8 cellular contexts compared by ENCODE assay signal in genomic region chr9:112012026-112012902, GRCh38.
A peak's percentile ranks its signal among the peaks of the same experiment; 100 is the strongest.
DNase-seq lines count a peak whose midpoint lies in the region; ATAC-seq and TF ChIP-seq lines count a peak whose summit lies in the region.

No MANE protein-coding gene starts in this region.

- H3K4ac ChIP-seq in H9 (ENCODE audit: low read depth, low read length), result no peak overlapping the region

- H2BK15ac ChIP-seq in H9 (ENCODE audit: low read depth, low read length), result no peak overlapping the region

- no peak for TF ChIP-seq POLR2A in Peyer's patch (IDR thresholded peaks at IDR 0.05)

- no peaks in the 10 kb centered on the region for H3K36me3 ChIP-seq in BLaER1
- no peaks in the 10 kb centered on the region for H3K36me3 ChIP-seq in Peyer's patch
- H3K36me3 ChIP-seq in mucosa of rectum (ENCODE audit: control insufficient read depth in 2 of 2, insufficient read depth in 2 of 2, low read length in 2 of 2), result no peaks in the 10 kb centered on the region

- no peak overlapping the region for H3T11ph ChIP-seq in H9 (ENCODE audit: low read length)

- peak; percentile 76 for ATAC-seq in GM18873 (IDR thresholded peaks at IDR 0.05; ENCODE audit: low FRiP score, unreplicated experiment)
- ATAC-seq in HG03095 (IDR thresholded peaks at IDR 0.05; ENCODE audit: unreplicated experiment), result peak; percentile 75

- no peaks in the 10 kb centered on the region for H3K9me3 Mint-ChIP-seq in H9

- no peak overlapping the region for H4K91ac ChIP-seq in H9 (ENCODE audit: insufficient read length, low read depth, low read length)

- H3K27me3 Mint-ChIP-seq in H9 (ENCODE audit: low read depth), result no peaks in the 10 kb centered on the region

- peaks cover 28% of the 10 kb centered on the region for H3K4me1 ChIP-seq in BLaER1
- H3K4me1 ChIP-seq in Peyer's patch, result peaks cover 0 to 25% (median 8%) of the 10 kb centered on the region in 4 donors
- H3K4me1 ChIP-seq in mucosa of rectum (ENCODE audit: control insufficient read depth in 2 of 2, insufficient read depth in 2 of 2, low read length in 2 of 2), result peaks cover 26 to 29% of the 10 kb centered on the region in 2 donors
- no peaks in the 10 kb centered on the region for H3K4me1 ChIP-seq in H9 (ENCODE audit: insufficient read depth, low read length)

- no peak overlapping the region for H3K18ac ChIP-seq in H9 (ENCODE audit: insufficient read length, low read depth, low read length)

- no peak overlapping the region for H3K4me3 Mint-ChIP-seq in H9

- no peak overlapping the region for H3K14ac ChIP-seq in H9 (ENCODE audit: insufficient read depth, low read length)

- H4K20me1 ChIP-seq in BLaER1 (no peaks in the 10 kb centered on the region), H9 (ENCODE audit: control insufficient read depth, insufficient read depth, insufficient read length) (no peaks in the 10 kb centered on the region)

- H2AFZ ChIP-seq in H9 (ENCODE audit: low read length), result no peak overlapping the region

- no peak overlapping the region for H4K8ac ChIP-seq in H9 (replicated peaks; ENCODE audit: insufficient read length, low read depth, low read length)

- H3K9me3 ChIP-seq in BLaER1 (no peaks in the 10 kb centered on the region), Peyer's patch (no peaks in the 10 kb centered on the region), mucosa of rectum (ENCODE audit: control insufficient read depth in 2 of 2, low read length in 2 of 2) (no peaks in the 10 kb centered on the region), H9 (ENCODE audit: control insufficient read depth, low read depth, low read length) (no peaks in the 10 kb centered on the region)

- H2BK5ac ChIP-seq in H9 (ENCODE audit: insufficient read length, low read length), result no peak overlapping the region

- H3K27ac ChIP-seq in BLaER1 (peak overlapping the region; percentile 63), Peyer's patch (peak overlapping the region; percentile 29 to 71 (median 70)), dorsolateral prefrontal cortex (peak overlapping the region in 50 of 59 donors; percentile 3 to 82 (median 57)), mucosa of rectum (ENCODE audit: low read depth in 2 of 2, low read length in 2 of 2) (peak overlapping the region; percentile 53 to 84), H9 (ENCODE audit: insufficient read length, low read depth, low read length) (no peak overlapping the region)

- H4K5ac ChIP-seq in H9 (ENCODE audit: insufficient read length, low read depth, low read length), result no peak overlapping the region

- H3K27me3 ChIP-seq in BLaER1, result no peaks in the 10 kb centered on the region
- H3K27me3 ChIP-seq in Peyer's patch, result no peaks in the 10 kb centered on the region
- H3K27me3 ChIP-seq in dorsolateral prefrontal cortex, result no peaks in the 10 kb centered on the region
- no peaks in the 10 kb centered on the region for H3K27me3 ChIP-seq in mucosa of rectum (ENCODE audit: control insufficient read depth in 2 of 2, insufficient read depth in 2 of 2, low read length in 2 of 2)
- H3K27me3 ChIP-seq in H9 (ENCODE audit: insufficient read depth, low read length), result no peaks in the 10 kb centered on the region

- no CpG with 5 or more reads among the region's 4 CpGs for WGBS in H9 (ENCODE audit: extremely low coverage, insufficient read length, low lambda C conversion rate)

- intact Hi-C loops in dorsolateral prefrontal cortex (cut with DNase I), result no loop called here

- no peaks in the 10 kb centered on the region for H3K23me2 ChIP-seq in H9 (ENCODE audit: insufficient read length, low read depth, low read length, poor library complexity, severe bottlenecking)

- peak overlapping the region in 1 of 3 experiments; percentile 30; a peak in 3 of 7 replicates for H3K27ac Mint-ChIP-seq in H9

- H2AK5ac ChIP-seq in H9 (ENCODE audit: insufficient read length, low read length), result no peak overlapping the region

- no peak overlapping the region for H2BK12ac ChIP-seq in H9 (ENCODE audit: insufficient read length, low read depth, low read length)

- no peak overlapping the region for H3K23ac ChIP-seq in H9 (ENCODE audit: insufficient read length, low read depth, low read length)

- peak; percentile 58 to 86 (median 65) for DNase-seq in Peyer's patch
- DNase-seq in dorsolateral prefrontal cortex, result peak in 8 of 10 donors; percentile 34 to 80 (median 62)
- no peak for DNase-seq in NCI-H146 treated with DMSO at 0.1 percent for 48 hours (lab: John Stamatoyannopoulos, UW; ENCODE audit: unreplicated experiment)
- no peak for DNase-seq in H9

- H3K9ac ChIP-seq in BLaER1 (no peak overlapping the region), mucosa of rectum (ENCODE audit: low read depth in 1 of 2, low read length in 2 of 2) (peak overlapping the region in 1 of 2 donors; percentile 10), H9 (ENCODE audit: extremely low read depth, insufficient read length, low read length) (no peak overlapping the region)

- no peaks in the 10 kb centered on the region for H3K36me3 Mint-ChIP-seq in H9 (ENCODE audit: insufficient read depth in 1 of 3, low read depth in 3 of 3)

- no peak overlapping the region for H3K56ac ChIP-seq in H9 (ENCODE audit: insufficient read length, low read depth, low read length)

- H3K79me1 ChIP-seq in H9 (ENCODE audit: insufficient read depth, low read depth, low read length, poor library complexity, severe bottlenecking), result no peaks in the 10 kb centered on the region

- H3K79me2 ChIP-seq in H9 (ENCODE audit: insufficient read depth, low read length), result no peaks in the 10 kb centered on the region

- H3K4me1 Mint-ChIP-seq in H9, result no peaks in the 10 kb centered on the region

- H2BK20ac ChIP-seq in H9 (ENCODE audit: low read depth, low read length, poor library complexity, severe bottlenecking), result no peak overlapping the region

- TF ChIP-seq CTCF in Peyer's patch (IDR thresholded peaks at IDR 0.05) (no peak), dorsolateral prefrontal cortex (IDR thresholded peaks at IDR 0.05 in 54 of 56, conservative IDR thresholded peaks at IDR 0.05 in 2 of 56; ENCODE audit: low read depth in 1 of 56, partially characterized antibody in 56 of 56) (no peak), H9 (conservative IDR thresholded peaks at IDR 0.05) (no peak)

- H3K4me2 ChIP-seq in BLaER1 (peak overlapping the region; percentile 56), H9 (ENCODE audit: insufficient read depth, insufficient read length, low read length) (no peak overlapping the region)

- H3K4me3 ChIP-seq in BLaER1 (no peak overlapping the region), Peyer's patch (no peak overlapping the region), dorsolateral prefrontal cortex (no peak overlapping the region), mucosa of rectum (ENCODE audit: low read length in 2 of 2) (no peak overlapping the region)

- H2BK120ac ChIP-seq in H9 (ENCODE audit: low read depth, low read length, poor library complexity, severe bottlenecking), result no peak overlapping the region

Comparison
In these comparisons a context has a peak if more than half of its experiments do, and no peak if none do; other contexts are left out.
1. DNase-seq: peak in Peyer's patch (3 of 3) and dorsolateral prefrontal cortex (8 of 10); none in NCI-H146 treated with DMSO at 0.1 percent for 48 hours (single experiment) and H9 (single experiment).